Comparison of ENCODE assay signal across 1 cellular context in genomic region chr17:82450357-82451106, GRCh38.
A peak's percentile ranks its signal among the peaks of the same experiment; 100 is the strongest.
TF ChIP-seq lines count a peak whose summit lies in the region.

Gene CYBC1 (minus strand): TSS chr17:82450752. CDS start chr17:82449254, 1,498 bp downstream.

TF ChIP-seq in K562, 482 proteins besides CTCF, POLR2A, EP300 and RAD21 (continued from another document and continues in another):
- TF ChIP-seq HNRNPL (IDR thresholded peaks at IDR 0.05; ENCODE audit: low read depth, low read length) (no peak), EGR1 (conservative IDR thresholded peaks at IDR 0.05) (peak; percentile 68), CTBP1 (IDR thresholded peaks at IDR 0.05; ENCODE audit: borderline replicate concordance) (peak; percentile 98), ERF (CRISPR knock-in tag; IDR thresholded peaks at IDR 0.05) (0 out of 2 replicates have a peak, but pooled peaks have one; percentile 54), SNAPC5 (CRISPR knock-in tag; IDR thresholded peaks at IDR 0.05) (no peak), ZNF311 (CRISPR knock-in tag; IDR thresholded peaks at IDR 0.05) (no peak), TEAD1 (CRISPR knock-in tag; IDR thresholded peaks at IDR 0.05) (peak in 1 of 2 experiments; percentile 59; a peak in 1 of 4 replicates), CEBPG (CRISPR knock-in tag; IDR thresholded peaks at IDR 0.05) (peak; percentile 45; the same call in 1 of the 2 replicates), CEBPG (tag; conservative IDR thresholded peaks at IDR 0.05 in 1 of 2, IDR thresholded peaks at IDR 0.05 in 1 of 2) (no peak), MED1 (CRISPR knock-in tag; IDR thresholded peaks at IDR 0.05; ENCODE audit: borderline replicate concordance) (no peak), MYC (IDR thresholded peaks at IDR 0.05; ENCODE audit: low read depth, low read length) (peak; percentile 50), MYC (CRISPR knock-in tag; IDR thresholded peaks at IDR 0.05; ENCODE audit: borderline replicate concordance, low read depth) (no peak), JUNB (CRISPR knock-in tag; conservative IDR thresholded peaks at IDR 0.05) (no peak), ZNF436 (CRISPR knock-in tag; IDR thresholded peaks at IDR 0.05) (no peak), CHD4 (IDR thresholded peaks at IDR 0.05; ENCODE audit: insufficient read depth, insufficient replicate concordance, low read depth, low read length, poor library complexity, severe bottlenecking) (no peak), DMBX1 (CRISPR knock-in tag; IDR thresholded peaks at IDR 0.05; ENCODE audit: borderline replicate concordance) (no peak), MAX (CRISPR knock-in tag; IDR thresholded peaks at IDR 0.05) (peak; percentile 72), ZNF121 (CRISPR knock-in tag; conservative IDR thresholded peaks at IDR 0.05) (peak; percentile 77), ZNF583 (CRISPR knock-in tag; IDR thresholded peaks at IDR 0.05) (no peak), BDP1 (IDR thresholded peaks at IDR 0.05; ENCODE audit: insufficient read depth, insufficient read length) (no peak), SIN3A (IDR thresholded peaks at IDR 0.05; ENCODE audit: borderline replicate concordance in 2 of 2, control insufficient read depth in 1 of 2, low read depth in 2 of 2, low read length in 2 of 2) (peak; percentile 52 to 80; a peak in 3 of 4 replicates), KHSRP (IDR thresholded peaks at IDR 0.05) (no peak), SAFB2 (IDR thresholded peaks at IDR 0.05; ENCODE audit: borderline replicate concordance, low read depth, low read length, severe bottlenecking) (no peak), THAP12 (CRISPR knock-in tag; IDR thresholded peaks at IDR 0.05) (peak; percentile 69; the same call in 1 of the 2 replicates), CREM (IDR thresholded peaks at IDR 0.05; ENCODE audit: low read depth) (peak; percentile 57), RB1 (IDR thresholded peaks at IDR 0.05; ENCODE audit: low read depth) (peak; percentile 87), TFAM (CRISPR knock-in tag; conservative IDR thresholded peaks at IDR 0.05) (no peak), ELK3 (CRISPR knock-in tag; IDR thresholded peaks at IDR 0.05) (no peak), CEBPB (tag; IDR thresholded peaks at IDR 0.05) (no peak), AFF4 (CRISPR knock-in tag; IDR thresholded peaks at IDR 0.05) (peak; percentile 44; the same call in 1 of the 2 replicates), POLR2H (tag; IDR thresholded peaks at IDR 0.05; ENCODE audit: low read depth) (peak; percentile 72), PTTG1 (tag; IDR thresholded peaks at IDR 0.05; ENCODE audit: low read depth) (no peak), YBX1 (IDR thresholded peaks at IDR 0.05) (no peak), NFRKB (IDR thresholded peaks at IDR 0.05; ENCODE audit: low read depth) (no peak), TAF9B (IDR thresholded peaks at IDR 0.05; ENCODE audit: partially characterized antibody) (no peak), UBTF (IDR thresholded peaks at IDR 0.05; ENCODE audit: borderline replicate concordance in 1 of 2, low read depth in 2 of 2, low read length in 2 of 2) (no peak; a peak in 1 of 4 replicates), ZFX (CRISPR knock-in tag; IDR thresholded peaks at IDR 0.05) (peak; percentile 78), ZNF766 (CRISPR knock-in tag; conservative IDR thresholded peaks at IDR 0.05) (0 out of 2 replicates have a peak, but pooled peaks have one; percentile 57), RBM34 (IDR thresholded peaks at IDR 0.05; ENCODE audit: borderline replicate concordance, insufficient read depth, low read length) (0 out of 2 replicates have a peak, but pooled peaks have one; percentile 36), ZNF511 (CRISPR knock-in tag; IDR thresholded peaks at IDR 0.05) (peak; percentile 75), GATAD2B (IDR thresholded peaks at IDR 0.05; ENCODE audit: borderline replicate concordance) (peak; percentile 97), JUND (IDR thresholded peaks at IDR 0.05; ENCODE audit: borderline replicate concordance, low read depth, low read length) (peak; percentile 3; the same call in 1 of the 2 replicates), JUND (tag; IDR thresholded peaks at IDR 0.05; ENCODE audit: borderline replicate concordance, low read depth, low read length) (no peak), ZNF668 (CRISPR knock-in tag; IDR thresholded peaks at IDR 0.05) (no peak), ZBTB8A (IDR thresholded peaks at IDR 0.05; ENCODE audit: partially characterized antibody) (no peak), ZBTB7A (IDR thresholded peaks at IDR 0.05; ENCODE audit: borderline replicate concordance, control insufficient read depth, low read depth, low read length) (peak; percentile 44; the same call in 1 of the 2 replicates), EP400 (IDR thresholded peaks at IDR 0.05) (peak; percentile 37; the same call in 1 of the 2 replicates), CBFB (CRISPR knock-in tag; IDR thresholded peaks at IDR 0.05) (no peak), TAL1 (IDR thresholded peaks at IDR 0.05) (no peak), ZNF75A (CRISPR knock-in tag; IDR thresholded peaks at IDR 0.05) (no peak), MTA3 (IDR thresholded peaks at IDR 0.05; ENCODE audit: borderline replicate concordance) (0 out of 2 replicates have a peak, but pooled peaks have one; percentile 56), RNF2 (IDR thresholded peaks at IDR 0.05) (no peak; the same call in 1 of the 2 replicates)
